In the genomic region with DNA sequence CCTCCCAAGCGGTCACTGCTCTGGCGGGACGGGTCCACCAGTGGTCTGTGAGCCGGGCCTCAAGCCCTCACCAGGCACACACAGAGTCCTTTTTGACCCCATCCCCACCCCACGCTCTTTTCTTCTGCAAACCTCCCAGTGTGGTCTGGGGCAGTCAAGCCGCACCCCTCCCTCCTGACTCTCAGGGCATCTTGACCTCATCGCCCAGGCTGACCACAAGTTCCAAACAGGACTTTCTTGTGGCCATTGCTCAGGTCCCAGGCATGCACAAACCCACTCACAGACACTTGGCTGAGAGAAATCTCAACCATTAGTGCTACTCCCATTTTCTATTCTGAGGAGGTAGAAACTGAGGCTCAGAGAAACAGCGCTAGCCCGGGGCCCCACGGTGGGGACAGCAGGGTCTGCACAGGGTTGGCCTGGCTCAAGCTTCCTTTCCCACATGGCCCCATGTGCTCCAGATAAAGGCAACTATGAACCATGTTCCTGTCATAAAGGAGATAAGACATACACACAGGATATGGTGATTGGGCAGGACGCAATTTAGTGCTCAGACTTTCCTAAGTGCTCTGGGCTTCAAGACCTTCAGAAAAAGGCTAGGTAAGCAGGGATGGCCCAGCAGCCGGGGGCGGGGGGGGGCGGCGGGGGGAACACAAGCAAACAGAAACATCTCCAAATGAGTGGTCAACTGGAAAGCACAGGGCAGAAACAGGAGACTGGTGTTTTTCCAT, we compare ENCODE assay signal across 1 cellular context.
TF ChIP-seq lines count a peak whose summit lies in the region.

No MANE protein-coding gene starts in this region.

TF ChIP-seq in H1, 55 proteins besides CTCF, POLR2A, EP300 and RAD21 (continued from another document):
- TF ChIP-seq CHD7 (IDR thresholded peaks at IDR 0.05; ENCODE audit: insufficient replicate concordance, low read length) (no peak), HDAC2 (IDR thresholded peaks at IDR 0.05; ENCODE audit: borderline replicate concordance in 1 of 2, low read depth in 2 of 2, low read length in 2 of 2) (no peak), KDM4A (IDR thresholded peaks at IDR 0.05; ENCODE audit: low read depth, low read length, severe bottlenecking) (no peak), RBBP5 (IDR thresholded peaks at IDR 0.05; ENCODE audit: borderline replicate concordance, low read depth, low read length) (no peak), GTF2F1 (IDR thresholded peaks at IDR 0.05; ENCODE audit: borderline replicate concordance, low read depth, low read length) (no peak), SUZ12 (IDR thresholded peaks at IDR 0.05; ENCODE audit: low read length) (no peak)
TF ChIP-seq in H1: peak in this region for 0.
